In genomic region chr7:25852249-25852994, GRCh38 we compare ENCODE assay signal across 1 cellular context.
TF ChIP-seq lines count a peak whose summit lies in the region.

No MANE protein-coding gene starts in this region.

TF ChIP-seq in K562, 482 proteins besides CTCF, POLR2A, EP300 and RAD21 (continued from another document):
- TF ChIP-seq, protein P1, sequence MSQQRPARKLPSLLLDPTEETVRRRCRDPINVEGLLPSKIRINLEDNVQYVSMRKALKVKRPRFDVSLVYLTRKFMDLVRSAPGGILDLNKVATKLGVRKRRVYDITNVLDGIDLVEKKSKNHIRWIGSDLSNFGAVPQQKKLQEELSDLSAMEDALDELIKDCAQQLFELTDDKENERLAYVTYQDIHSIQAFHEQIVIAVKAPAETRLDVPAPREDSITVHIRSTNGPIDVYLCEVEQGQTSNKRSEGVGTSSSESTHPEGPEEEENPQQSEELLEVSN (IDR thresholded peaks at IDR 0.05; ENCODE audit: borderline replicate concordance in 1 of 2, extremely low read depth in 1 of 2, insufficient read depth in 1 of 2, insufficient read length in 1 of 2, low read depth in 1 of 2, low read length in 1 of 2, poor library complexity in 1 of 2, severe bottlenecking in 1 of 2): peak in 1 of 2 experiments; percentile 42
- no peak for TF ChIP-seq PHB (CRISPR knock-in tag; IDR thresholded peaks at IDR 0.05)
- no peak for TF ChIP-seq ZNF277 (CRISPR knock-in tag; IDR thresholded peaks at IDR 0.05; ENCODE audit: borderline replicate concordance)
- TF ChIP-seq RBM39 (optimal IDR thresholded peaks at IDR 0.05; ENCODE audit: low read depth, low read length): no peak
- peak; percentile 29 for TF ChIP-seq MEIS2 (IDR thresholded peaks at IDR 0.05; ENCODE audit: partially characterized antibody)
- no peak for TF ChIP-seq PHF20 (IDR thresholded peaks at IDR 0.05; ENCODE audit: partially characterized antibody)
- peak; percentile 58; the same call in 1 of the 2 replicates for TF ChIP-seq ZFX (CRISPR knock-in tag; IDR thresholded peaks at IDR 0.05)
- no peak for TF ChIP-seq NR2C2 (CRISPR knock-in tag; IDR thresholded peaks at IDR 0.05)
- TF ChIP-seq NR2C2 (tag; IDR thresholded peaks at IDR 0.05): peak; percentile 31; the same call in 1 of the 2 replicates
- TF ChIP-seq, protein P2, sequence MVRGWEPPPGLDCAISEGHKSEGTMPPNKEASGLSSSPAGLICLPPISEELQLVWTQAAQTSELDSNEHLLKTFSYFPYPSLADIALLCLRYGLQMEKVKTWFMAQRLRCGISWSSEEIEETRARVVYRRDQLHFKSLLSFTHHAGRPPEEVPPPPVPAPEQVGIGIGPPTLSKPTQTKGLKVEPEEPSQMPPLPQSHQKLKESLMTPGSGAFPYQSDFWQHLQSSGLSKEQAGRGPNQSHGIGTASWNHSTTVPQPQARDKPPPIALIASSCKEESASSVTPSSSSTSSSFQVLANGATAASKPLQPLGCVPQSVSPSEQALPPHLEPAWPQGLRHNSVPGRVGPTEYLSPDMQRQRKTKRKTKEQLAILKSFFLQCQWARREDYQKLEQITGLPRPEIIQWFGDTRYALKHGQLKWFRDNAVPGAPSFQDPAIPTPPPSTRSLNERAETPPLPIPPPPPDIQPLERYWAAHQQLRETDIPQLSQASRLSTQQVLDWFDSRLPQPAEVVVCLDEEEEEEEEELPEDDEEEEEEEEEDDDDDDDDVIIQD (CRISPR knock-in tag; IDR thresholded peaks at IDR 0.05): no peak
- no peak for TF ChIP-seq PPARD (CRISPR knock-in tag; IDR thresholded peaks at IDR 0.05)
- peak; percentile 31; the same call in 1 of the 2 replicates for TF ChIP-seq MGA (IDR thresholded peaks at IDR 0.05)
- no peak for TF ChIP-seq HNRNPH1 (optimal IDR thresholded peaks at IDR 0.05; ENCODE audit: low read depth, low read length)
- TF ChIP-seq COPS2 (conservative IDR thresholded peaks at IDR 0.05): no peak
- TF ChIP-seq SRSF7 (optimal IDR thresholded peaks at IDR 0.05; ENCODE audit: low read depth, low read length): no peak
- TF ChIP-seq SRSF3 (IDR thresholded peaks at IDR 0.05; ENCODE audit: insufficient read depth, low read length): no peak
- no peak for TF ChIP-seq TSC22D4 (tag; IDR thresholded peaks at IDR 0.05)
- TF ChIP-seq DIDO1 (tag; IDR thresholded peaks at IDR 0.05; ENCODE audit: low read depth): no peak
- 0 out of 2 replicates have a peak, but pooled peaks have one; percentile 13 for TF ChIP-seq SMAD4 (CRISPR knock-in tag; conservative IDR thresholded peaks at IDR 0.05)
- no peak for TF ChIP-seq PRPF4 (IDR thresholded peaks at IDR 0.05; ENCODE audit: insufficient read depth, low read depth, low read length, poor library complexity, severe bottlenecking)
- no peak for TF ChIP-seq CHD4 (IDR thresholded peaks at IDR 0.05; ENCODE audit: insufficient read depth, insufficient replicate concordance, low read depth, low read length, poor library complexity, severe bottlenecking)
